ENCODE assay signal across 1 cellular context in the genomic region with DNA sequence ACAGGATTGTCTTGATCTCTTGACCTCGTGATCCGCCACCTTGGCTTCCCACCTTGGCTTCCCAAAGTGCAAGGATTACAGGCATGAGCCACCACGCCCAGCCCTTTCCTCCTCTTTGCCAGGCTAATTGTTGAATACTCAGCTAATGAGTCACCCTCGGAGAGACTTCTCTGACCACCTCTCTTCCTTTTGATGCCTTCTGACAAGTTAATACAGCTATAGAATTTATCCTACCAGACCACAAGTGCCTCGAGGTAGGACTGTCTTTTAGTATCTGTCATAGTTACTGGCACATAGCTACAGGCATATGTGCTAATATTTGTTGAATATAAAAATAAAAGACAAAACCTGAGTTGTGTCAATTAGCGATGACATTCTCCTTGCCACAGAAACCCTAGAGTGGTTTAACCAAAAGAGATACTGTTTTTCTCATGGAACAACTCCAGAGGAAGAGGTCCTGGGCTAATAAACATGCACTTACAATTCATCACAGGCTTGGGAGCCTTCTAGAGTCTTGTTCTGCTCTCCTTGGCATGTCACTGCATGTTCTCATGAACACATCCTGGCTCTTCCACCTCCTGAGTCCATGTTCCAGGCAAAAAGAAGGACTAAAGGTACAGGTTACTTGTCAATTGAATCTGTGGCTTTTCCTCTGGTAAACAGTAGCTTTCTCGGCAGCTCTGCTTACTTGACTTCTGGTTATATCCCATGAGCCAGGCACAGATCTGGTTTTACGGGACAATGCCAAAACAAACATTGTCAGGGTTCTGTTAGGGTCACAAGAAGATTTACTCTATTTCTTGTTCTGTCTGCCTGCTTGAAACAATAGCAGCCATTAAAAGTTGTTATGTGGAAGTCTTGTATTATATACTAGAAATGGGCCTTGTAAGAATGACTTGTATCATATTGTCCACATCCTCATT.
TF ChIP-seq lines count a peak whose summit lies in the region.

No MANE protein-coding gene starts in this region.

TF ChIP-seq in IMR-90, 13 proteins besides CTCF, POLR2A, EP300 and RAD21:
- no peak for TF ChIP-seq SMC3 (IDR thresholded peaks at IDR 0.05; ENCODE audit: low read depth, low read length)
- TF ChIP-seq, protein P1, sequence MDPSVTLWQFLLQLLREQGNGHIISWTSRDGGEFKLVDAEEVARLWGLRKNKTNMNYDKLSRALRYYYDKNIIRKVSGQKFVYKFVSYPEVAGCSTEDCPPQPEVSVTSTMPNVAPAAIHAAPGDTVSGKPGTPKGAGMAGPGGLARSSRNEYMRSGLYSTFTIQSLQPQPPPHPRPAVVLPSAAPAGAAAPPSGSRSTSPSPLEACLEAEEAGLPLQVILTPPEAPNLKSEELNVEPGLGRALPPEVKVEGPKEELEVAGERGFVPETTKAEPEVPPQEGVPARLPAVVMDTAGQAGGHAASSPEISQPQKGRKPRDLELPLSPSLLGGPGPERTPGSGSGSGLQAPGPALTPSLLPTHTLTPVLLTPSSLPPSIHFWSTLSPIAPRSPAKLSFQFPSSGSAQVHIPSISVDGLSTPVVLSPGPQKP (IDR thresholded peaks at IDR 0.05; ENCODE audit: borderline replicate concordance, low read depth, low read length) = no peak
- no peak for TF ChIP-seq CHD1 (IDR thresholded peaks at IDR 0.05; ENCODE audit: low read depth, low read length)
- TF ChIP-seq CEBPB (IDR thresholded peaks at IDR 0.05; ENCODE audit: low read depth, low read length) = no peak
- TF ChIP-seq RFX5 (IDR thresholded peaks at IDR 0.05; ENCODE audit: low read depth, low read length) = no peak
- no peak for TF ChIP-seq MAZ (IDR thresholded peaks at IDR 0.05; ENCODE audit: borderline replicate concordance, low read depth, low read length)
- TF ChIP-seq, protein P2, sequence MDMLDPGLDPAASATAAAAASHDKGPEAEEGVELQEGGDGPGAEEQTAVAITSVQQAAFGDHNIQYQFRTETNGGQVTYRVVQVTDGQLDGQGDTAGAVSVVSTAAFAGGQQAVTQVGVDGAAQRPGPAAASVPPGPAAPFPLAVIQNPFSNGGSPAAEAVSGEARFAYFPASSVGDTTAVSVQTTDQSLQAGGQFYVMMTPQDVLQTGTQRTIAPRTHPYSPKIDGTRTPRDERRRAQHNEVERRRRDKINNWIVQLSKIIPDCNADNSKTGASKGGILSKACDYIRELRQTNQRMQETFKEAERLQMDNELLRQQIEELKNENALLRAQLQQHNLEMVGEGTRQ (IDR thresholded peaks at IDR 0.05; ENCODE audit: low read depth, low read length) = no peak
- no peak for TF ChIP-seq MXI1 (IDR thresholded peaks at IDR 0.05; ENCODE audit: borderline replicate concordance, low read depth, low read length)
- TF ChIP-seq BHLHE40 (IDR thresholded peaks at IDR 0.05; ENCODE audit: low read depth, low read length) = no peak
- TF ChIP-seq RCOR1 (IDR thresholded peaks at IDR 0.05; ENCODE audit: insufficient replicate concordance, low read length) = no peak
- TF ChIP-seq NFE2L2 (IDR thresholded peaks at IDR 0.05; ENCODE audit: low read depth, low read length) = no peak
